In the genomic region with DNA sequence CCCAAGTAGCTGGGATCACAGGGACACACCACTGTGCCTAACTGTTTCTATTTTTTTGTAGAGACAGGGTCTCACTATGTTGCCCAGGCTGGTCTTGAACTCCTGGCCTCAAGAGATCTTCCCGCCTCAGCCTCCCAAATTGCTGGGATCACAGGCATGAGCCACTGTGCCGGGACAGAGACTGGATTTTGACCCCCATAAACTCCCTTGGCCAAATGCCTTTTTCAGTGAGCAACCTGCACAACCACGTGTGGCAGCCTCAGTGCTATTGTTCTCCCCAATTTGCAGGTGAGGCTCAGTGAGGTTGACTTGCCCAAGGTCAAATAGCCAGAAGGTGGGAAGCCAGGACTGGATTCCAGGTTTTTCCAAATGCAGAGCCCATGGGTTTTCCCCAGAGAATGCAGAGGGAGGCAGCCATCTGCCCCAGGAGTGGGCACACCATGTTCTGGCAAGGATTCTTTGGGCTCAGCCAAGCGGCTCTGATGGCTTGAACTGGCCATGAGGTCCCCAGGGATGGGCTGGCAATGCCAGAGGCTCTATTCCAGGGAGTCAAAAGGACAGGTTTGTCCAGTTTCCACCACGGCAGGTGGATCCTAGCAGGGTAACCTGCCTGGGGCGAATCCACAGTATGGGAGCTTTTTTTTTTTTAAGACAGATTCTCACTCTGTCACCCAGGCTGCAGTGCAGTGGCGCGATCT, we compare ENCODE assay signal across 25 cellular contexts. TPM values are rescaled to one million over a fixed set of nuclear protein-coding genes. Genes with fewer than 3 reads are reported as not detected.
DNase-seq lines count a peak whose midpoint lies in the region; ATAC-seq and TF ChIP-seq lines count a peak whose summit lies in the region.
"Had no signal": no experiment of that assay in that cellular context is flagged by ENCODE, and none has a peak within 500 bp of the region (broad histone marks: within the 10 kb centered on the region; RNA-seq: fewer than 3 reads in every experiment).

No MANE protein-coding gene starts in this region.

- peak overlapping the region; percentile 11 for H3K27ac ChIP-seq in AG04450 (ENCODE audit: low read depth, low read length)
- H3K27ac ChIP-seq in uterus: no peak overlapping the region
- H3K27ac ChIP-seq: hepatocyte, HL-60, pancreas, transverse colon had no signal

- TF ChIP-seq POLR2A in uterus (IDR thresholded peaks at IDR 0.05): no peak
- no peak for TF ChIP-seq POLR2A in erythroblast (IDR thresholded peaks at IDR 0.05; ENCODE audit: low read length)

- peaks cover 0 to 1% (median 0%) of the 10 kb centered on the region in 7 donors for H3K9me3 Mint-ChIP-seq in CD14-positive monocyte
- H3K9me3 Mint-ChIP-seq: activated naive CD8-positive, alpha-beta T cell treated with anti-CD3 and anti-CD28 coated beads, Interleukin-2, amount 10 ng/mL, durations not matched to agents 7 days and 5 days; activated T-helper 17 cell treated with anti-CD3 and anti-CD28 coated beads, Interleukin-2, amount 50 U/mL, for 72 hours; memory B cell; naive B cell had no signal

- intact Hi-C loops in posterior vena cava (cut with DNase I): no loop called here
- intact Hi-C loops in uterus (cut with DNase I; ENCODE audit: low total_unique reads): no loop called here
- intact Hi-C loops in CD14-positive monocyte (cut with micrococcal nuclease): no loop called here

- H3K4me1 ChIP-seq in uterus: no peaks in the 10 kb centered on the region
- H3K4me1 ChIP-seq: pancreas had no signal

- DNase-seq in AG04450 (ENCODE audit: low read depth, low spot score) (no peak), DMS53 treated with DMSO at 0.1 percent for 48 hours (lab: John Stamatoyannopoulos, UW; ENCODE audit: unreplicated experiment) (peak; percentile 28), NCI-H526 (lab: John Stamatoyannopoulos, UW) (peak; percentile 51 to 82), posterior vena cava (ENCODE audit: low spot score) (no peak), uterus (no peak), CD14-positive monocyte (ENCODE audit: low spot score) (no peak), erythroblast (lab: John Stamatoyannopoulos, UW) (no peak)
- DNase-seq: activated CD4-positive, alpha-beta T cell treated with anti-CD3 and anti-CD28 coated beads for 4 hours; activated CD8-positive, alpha-beta memory T cell treated with anti-CD3 and anti-CD28 coated beads, Interleukin-2, amount 10 ng/mL, durations not matched to agents 7 days and 5 days; activated naive CD8-positive, alpha-beta T cell treated with anti-CD3 and anti-CD28 coated beads, Interleukin-2, amount 10 ng/mL, durations not matched to agents 7 days and 5 days; cortex of kidney; GF-D8; naive B cell; NK-92 treated with Interleukin-12 subunit alpha and Interleukin-12 subunit beta, amount 100 ng/mL, for 24 hours; pancreas; RPMI8226; stimulated activated naive CD4-positive, alpha-beta T cell; transverse colon had no signal

- H3K36me3 ChIP-seq in uterus: no peaks in the 10 kb centered on the region
- H3K36me3 ChIP-seq: pancreas, transverse colon had no signal

- H3K27me3 Mint-ChIP-seq in CD14-positive monocyte (ENCODE audit: low read depth in 3 of 3): peaks cover 1 to 2% (median 2%) of the 10 kb centered on the region in 3 donors
- H3K27me3 Mint-ChIP-seq: activated naive CD8-positive, alpha-beta T cell treated with anti-CD3 and anti-CD28 coated beads, Interleukin-2, amount 10 ng/mL, durations not matched to agents 7 days and 5 days; activated T-helper 17 cell treated with anti-CD3 and anti-CD28 coated beads, Interleukin-2, amount 50 U/mL, for 72 hours; memory B cell had no signal

- H3K4me3 ChIP-seq in AG04450 (ENCODE audit: low read depth, low read length): no peak overlapping the region
- no peak overlapping the region for H3K4me3 ChIP-seq in uterus
- H3K4me3 ChIP-seq: GM12878, hepatocyte, pancreas, transverse colon had no signal

- H3K9me3 ChIP-seq in AG04450 (ENCODE audit: control insufficient read depth, insufficient read depth, low read length) (no peaks in the 10 kb centered on the region; the same call in 1 of the 2 replicates), uterus (no peaks in the 10 kb centered on the region)
- H3K9me3 ChIP-seq: pancreas, transverse colon had no signal

- H3K4me1 Mint-ChIP-seq in CD14-positive monocyte: peaks cover 53% of the 10 kb centered on the region

- H3K4me3 Mint-ChIP-seq in CD14-positive monocyte: no peak overlapping the region
- H3K4me3 Mint-ChIP-seq: activated CD8-positive, alpha-beta memory T cell treated with anti-CD3 and anti-CD28 coated beads, Interleukin-2, amount 10 ng/mL, durations not matched to agents 7 days and 5 days; activated naive CD8-positive, alpha-beta T cell treated with anti-CD3 and anti-CD28 coated beads, Interleukin-2, amount 10 ng/mL, durations not matched to agents 7 days and 5 days; activated T-helper 17 cell treated with anti-CD3 and anti-CD28 coated beads, Interleukin-2, amount 50 U/mL, for 72 hours; memory B cell; naive B cell had no signal

- peak; percentile 59 for ATAC-seq in esophagus mucosa
- ATAC-seq: activated CD8-positive, alpha-beta memory T cell treated with anti-CD3 and anti-CD28 coated beads, Interleukin-2, amount 10 ng/mL, durations not matched to agents 7 days and 5 days; activated T-helper 17 cell treated with anti-CD3 and anti-CD28 coated beads, Interleukin-2, amount 50 U/mL, for 72 hours; GM12878 had no signal

- H3K27me3 ChIP-seq in AG04450 (ENCODE audit: control insufficient read depth, insufficient read depth, low read length) (peaks cover 30% of the 10 kb centered on the region), uterus (no peaks in the 10 kb centered on the region)
- H3K27me3 ChIP-seq: hepatocyte, pancreas, transverse colon had no signal

- H3K27ac Mint-ChIP-seq in CD14-positive monocyte: peak overlapping the region in 2 of 7 donors; percentile 94 to 96
- H3K27ac Mint-ChIP-seq: activated CD8-positive, alpha-beta memory T cell treated with anti-CD3 and anti-CD28 coated beads, Interleukin-2, amount 10 ng/mL, durations not matched to agents 7 days and 5 days; activated naive CD8-positive, alpha-beta T cell treated with anti-CD3 and anti-CD28 coated beads, Interleukin-2, amount 10 ng/mL, durations not matched to agents 7 days and 5 days; activated T-helper 17 cell treated with anti-CD3 and anti-CD28 coated beads, Interleukin-2, amount 50 U/mL, for 72 hours; memory B cell had no signal

- CTCF ChIA-PET in AG04450 (lab: Charles Lee): no interaction called here

- TF ChIP-seq CTCF in AG04450 (IDR thresholded peaks at IDR 0.05; ENCODE audit: low read depth, low read length) (no peak), uterus (IDR thresholded peaks at IDR 0.05) (no peak), CD14-positive monocyte (IDR thresholded peaks at IDR 0.05) (no peak)

- POLR2A ChIA-PET in AG04450 (lab: Yijun Ruan, JAX): interaction anchor here (0.8 kb wide), 1 partner anchor 34 kb away, joined by 4 read pairs; a partner anchor contains a TSS

- H3K36me3 Mint-ChIP-seq in CD14-positive monocyte: peaks cover 12 to 19% of the 10 kb centered on the region in 2 donors
- H3K36me3 Mint-ChIP-seq: activated CD8-positive, alpha-beta memory T cell treated with anti-CD3 and anti-CD28 coated beads, Interleukin-2, amount 10 ng/mL, durations not matched to agents 7 days and 5 days; activated naive CD8-positive, alpha-beta T cell treated with anti-CD3 and anti-CD28 coated beads, Interleukin-2, amount 10 ng/mL, durations not matched to agents 7 days and 5 days; memory B cell; naive B cell had no signal

RNA-seq across cellular contexts. Expression of a gene that starts 1.8 kb away (rescaled TPM):
- not detected in 2 replicates for polyA plus RNA-seq in AG04450 (2011; rRNA removed)
- polyA minus RNA-seq in AG04450 (2011; rRNA and poly(A)+ RNA removed): not detected in 2 replicates
- not detected for total RNA-seq in esophagus mucosa
- not detected for total RNA-seq in posterior vena cava
- not detected for total RNA-seq in uterus
- polyA plus RNA-seq in CD14-positive monocyte: 1 to 10 TPM in 1 of 2 donors, under 1 TPM in 1; 0.43 to 1.2 TPM
- total RNA-seq: activated CD8-positive, alpha-beta memory T cell treated with anti-CD3 and anti-CD28 coated beads, Interleukin-2, amount 10 ng/mL, durations not matched to agents 7 days and 5 days; activated naive CD8-positive, alpha-beta T cell treated with anti-CD3 and anti-CD28 coated beads, Interleukin-2, amount 10 ng/mL, durations not matched to agents 7 days and 5 days; activated T-helper 17 cell treated with anti-CD3 and anti-CD28 coated beads, Interleukin-2, amount 50 U/mL, for 72 hours; fibroblast of villous mesenchyme; hepatocyte; transverse colon had no signal
- polyA plus RNA-seq: hepatocyte had no signal

RNA-seq across cellular contexts. Expression of a gene that starts 10.4 kb away (rescaled TPM):
- polyA plus RNA-seq in AG04450 (2011; rRNA removed) (not detected in 2 replicates), CD14-positive monocyte (1 to 10 TPM; 1.9 to 3.8 TPM)
- not detected in 2 replicates for polyA minus RNA-seq in AG04450 (2011; rRNA and poly(A)+ RNA removed)
- total RNA-seq in esophagus mucosa (0.36 TPM), posterior vena cava (1 to 10 TPM; 2.1 to 2.7 TPM), uterus (under 1 TPM; 0.07 to 0.49 (median 0.28) TPM)
- total RNA-seq: fibroblast of villous mesenchyme had no signal

RNA-seq across cellular contexts. Expression of a gene that starts 13.0 kb away (rescaled TPM):
- polyA plus RNA-seq in AG04450 (2011; rRNA removed) (18.7 and 20.4 TPM in 2 replicates), CD14-positive monocyte (10 to 100 TPM; 37.0 to 50.2 TPM)
- polyA minus RNA-seq in AG04450 (2011; rRNA and poly(A)+ RNA removed): 12.8 and 22.1 TPM in 2 replicates
- total RNA-seq in esophagus mucosa (10.2 TPM), posterior vena cava (10 to 100 TPM; 15.7 to 22.8 TPM), uterus (10 to 100 TPM; 13.8 to 23.7 (median 18.3) TPM)

RNA-seq across cellular contexts. Expression of a gene that starts 32.7 kb away (rescaled TPM):
- polyA plus RNA-seq in AG04450 (2011; rRNA removed) (not detected in 2 replicates), CD14-positive monocyte (not detected)
- polyA minus RNA-seq in AG04450 (2011; rRNA and poly(A)+ RNA removed): not detected in 2 replicates
- total RNA-seq in esophagus mucosa (not detected), posterior vena cava (not detected), uterus (under 1 TPM in 1 of 4 donors, not detected in 3; 0.73 TPM)
- total RNA-seq: activated CD8-positive, alpha-beta memory T cell treated with anti-CD3 and anti-CD28 coated beads, Interleukin-2, amount 10 ng/mL, durations not matched to agents 7 days and 5 days; activated T-helper 17 cell treated with anti-CD3 and anti-CD28 coated beads, Interleukin-2, amount 50 U/mL, for 72 hours; fibroblast of villous mesenchyme; GM12878; hepatocyte; pancreas had no signal
- polyA plus RNA-seq: hepatocyte, pancreas had no signal

RNA-seq across cellular contexts. Expression of a gene that starts 33.9 kb away (rescaled TPM):
- polyA plus RNA-seq in AG04450 (2011; rRNA removed) (90.8 and 108 TPM in 2 replicates), CD14-positive monocyte (1 to 10 TPM in 1 of 2 donors, not detected in 1; 1.9 TPM)
- polyA minus RNA-seq in AG04450 (2011; rRNA and poly(A)+ RNA removed): 16.5 and 22.4 TPM in 2 replicates
- total RNA-seq in esophagus mucosa (64.4 TPM), posterior vena cava (100 to 1,000 TPM in 1 of 2 donors, 10 to 100 TPM in 1; 95.3 to 159 TPM), uterus (10 to 100 TPM in 3 of 4 donors, 1 to 10 TPM in 1; 7.3 to 81.1 (median 18.4) TPM)
- total RNA-seq: activated CD8-positive, alpha-beta memory T cell treated with anti-CD3 and anti-CD28 coated beads, Interleukin-2, amount 10 ng/mL, durations not matched to agents 7 days and 5 days; activated T-helper 17 cell treated with anti-CD3 and anti-CD28 coated beads, Interleukin-2, amount 50 U/mL, for 72 hours had no signal

Comparison
In these comparisons a context has a peak if more than half of its experiments do, and no peak if none do; other contexts are left out.
1. DNase-seq: peak in DMS53 treated with DMSO at 0.1 percent for 48 hours (single experiment) and NCI-H526 (2 of 2); none in AG04450 (single experiment), posterior vena cava (single experiment), uterus (0 of 2), CD14-positive monocyte (single experiment) and erythroblast (0 of 2).